Comparison of ENCODE assay signal across 11 cellular contexts in genomic region chr15:93829115-93829849, GRCh38.
A peak's percentile ranks its signal among the peaks of the same experiment; 100 is the strongest.
DNase-seq lines count a peak whose midpoint lies in the region; ATAC-seq and TF ChIP-seq lines count a peak whose summit lies in the region.
"Had no signal": no experiment of that assay in that cellular context is flagged by ENCODE, and none has a peak within 500 bp of the region (broad histone marks: within the 10 kb centered on the region; RNA-seq: fewer than 3 reads in every experiment).

No MANE protein-coding gene starts in this region.

- H3K27me3 ChIP-seq in RWPE2 (ENCODE audit: insufficient read depth, poor library complexity, severe bottlenecking) = no peaks in the 10 kb centered on the region
- no peaks in the 10 kb centered on the region for H3K27me3 ChIP-seq in heart right ventricle
- H3K27me3 ChIP-seq in transverse colon = no peaks in the 10 kb centered on the region

- WGBS in heart right ventricle, 2 donors = 71 to 72% methylated on average over 10 of the region's 10 CpGs
- WGBS in transverse colon (ENCODE audit: low coverage in 1 of 2), 2 donors = 60% methylated on average over 1 to 10 of the region's 10 CpGs

- H3K4me3 ChIP-seq in RWPE2 (ENCODE audit: severe bottlenecking) (no peak overlapping the region), heart right ventricle (no peak overlapping the region), transverse colon (no peak overlapping the region)
- H3K4me3 ChIP-seq: A549 had no signal

- H3K4me1 ChIP-seq in RWPE2 (ENCODE audit: insufficient read depth, poor library complexity, severe bottlenecking) = peaks cover 29% of the 10 kb centered on the region
- peaks cover 0 to 7% (median 0%) of the 10 kb centered on the region in 9 donors for H3K4me1 ChIP-seq in heart right ventricle
- no peaks in the 10 kb centered on the region for H3K4me1 ChIP-seq in transverse colon
- H3K4me1 ChIP-seq: A549 had no signal

- H3K36me3 Mint-ChIP-seq in nephron progenitor cell (ENCODE audit: low read depth) = no peaks in the 10 kb centered on the region

- H3K27ac ChIP-seq in RWPE2 (ENCODE audit: poor library complexity, severe bottlenecking) (peak overlapping the region; percentile 82), heart right ventricle (peak overlapping the region in 2 of 10 donors; percentile 25 to 51), transverse colon (no peak overlapping the region)
- H3K27ac ChIP-seq: A549 had no signal

- DNase-seq in NK-92 treated with Interleukin-12 subunit alpha and Interleukin-12 subunit beta, amount 100 ng/mL, for 24 hours (lab: John Stamatoyannopoulos, UW) = peak; percentile 49
- DNase-seq in NK-92 (lab: John Stamatoyannopoulos, UW; ENCODE audit: unreplicated experiment) (no peak), RWPE2 (ENCODE audit: low spot score) (peak; percentile 84), heart right ventricle (peak in 1 of 2 donors; percentile 20), superior temporal gyrus (ENCODE audit: extremely low spot score) (peak; percentile 18), GF-D8 (lab: John Stamatoyannopoulos, UW) (no peak), transverse colon (no peak), nephron progenitor cell (no peak)
- DNase-seq: activated T-cell treated with anti-CD3 and anti-CD28 coated beads, Interleukin-2, amount 50 U/mL, for 4 hours; glutamatergic neuron had no signal

- no peak overlapping the region for H3K27ac Mint-ChIP-seq in nephron progenitor cell

- H3K9me3 Mint-ChIP-seq in nephron progenitor cell = no peaks in the 10 kb centered on the region
- H3K9me3 Mint-ChIP-seq: activated T-cell treated with anti-CD3 and anti-CD28 coated beads, Interleukin-2, amount 50 U/mL, for 4 hours had no signal

- no peak for TF ChIP-seq EP300 in transverse colon (IDR thresholded peaks at IDR 0.05; ENCODE audit: low read depth)

- no peak overlapping the region for H3K4me3 Mint-ChIP-seq in nephron progenitor cell
- H3K4me3 Mint-ChIP-seq: activated T-cell treated with anti-CD3 and anti-CD28 coated beads, Interleukin-2, amount 50 U/mL, for 4 hours had no signal

- no peak for TF ChIP-seq POLR2A in transverse colon (IDR thresholded peaks at IDR 0.05)

- no peak for TF ChIP-seq CTCF in RWPE2 (IDR thresholded peaks at IDR 0.05; ENCODE audit: poor library complexity, severe bottlenecking)
- no peak for TF ChIP-seq CTCF in heart right ventricle (IDR thresholded peaks at IDR 0.05)
- no peak for TF ChIP-seq CTCF in transverse colon (IDR thresholded peaks at IDR 0.05)
- TF ChIP-seq CTCF in nephron progenitor cell (IDR thresholded peaks at IDR 0.05) = no peak

- in situ Hi-C loops in transverse colon (cut with MboI; ENCODE audit: low pct_ligation_motif_present in 1 of 4, low pct_unique_long_range_greater_than_20kb in 1 of 4, low sequenced_read_pairs in 3 of 4) = no loop called here

- intact Hi-C loops in heart right ventricle (cut with DNase I) = loop anchor here in 1 of 10 donors (10.0 kb wide), 1 partner anchor 56 kb away; no protein-coding TSS in a partner anchor
- intact Hi-C loops in transverse colon (cut with DNase I; ENCODE audit: low total_unique reads) = no loop called here

- H3K4me1 Mint-ChIP-seq in nephron progenitor cell = peaks cover 17% of the 10 kb centered on the region

- H3K9me3 ChIP-seq in RWPE2 (ENCODE audit: severe bottlenecking) (no peaks in the 10 kb centered on the region), heart right ventricle (no peaks in the 10 kb centered on the region), transverse colon (no peaks in the 10 kb centered on the region)

- H3K27me3 Mint-ChIP-seq in nephron progenitor cell (ENCODE audit: low read depth, poor library complexity) = peaks cover 4% of the 10 kb centered on the region

- H3K36me3 ChIP-seq in RWPE2 (ENCODE audit: low read depth) (no peaks in the 10 kb centered on the region), heart right ventricle (no peaks in the 10 kb centered on the region), transverse colon (no peaks in the 10 kb centered on the region)

- ATAC-seq in RWPE2 (ENCODE audit: low read depth) (peak; percentile 95), heart right ventricle (peak; percentile 72 to 95 (median 84))

Comparison
In these comparisons a context has a peak if more than half of its experiments do, and no peak if none do; other contexts are left out.
1. DNase-seq: peak in NK-92 treated with Interleukin-12 subunit alpha and Interleukin-12 subunit beta, amount 100 ng/mL, for 24 hours (single experiment), RWPE2 (single experiment) and superior temporal gyrus (single experiment); none in NK-92 (single experiment), GF-D8 (single experiment), transverse colon (single experiment) and nephron progenitor cell (single experiment).